ENCODE assay signal across 1 cellular context in genomic region chr19:16831531-16831930, GRCh38.
TF ChIP-seq lines count a peak whose summit lies in the region.

No MANE protein-coding gene starts in this region.

TF ChIP-seq in IMR-90, 13 proteins besides CTCF, POLR2A, EP300 and RAD21:
- TF ChIP-seq USF2 (IDR thresholded peaks at IDR 0.05; ENCODE audit: low read depth, low read length), result no peak
